ENCODE assay signal across 14 cellular contexts in the genomic region with DNA sequence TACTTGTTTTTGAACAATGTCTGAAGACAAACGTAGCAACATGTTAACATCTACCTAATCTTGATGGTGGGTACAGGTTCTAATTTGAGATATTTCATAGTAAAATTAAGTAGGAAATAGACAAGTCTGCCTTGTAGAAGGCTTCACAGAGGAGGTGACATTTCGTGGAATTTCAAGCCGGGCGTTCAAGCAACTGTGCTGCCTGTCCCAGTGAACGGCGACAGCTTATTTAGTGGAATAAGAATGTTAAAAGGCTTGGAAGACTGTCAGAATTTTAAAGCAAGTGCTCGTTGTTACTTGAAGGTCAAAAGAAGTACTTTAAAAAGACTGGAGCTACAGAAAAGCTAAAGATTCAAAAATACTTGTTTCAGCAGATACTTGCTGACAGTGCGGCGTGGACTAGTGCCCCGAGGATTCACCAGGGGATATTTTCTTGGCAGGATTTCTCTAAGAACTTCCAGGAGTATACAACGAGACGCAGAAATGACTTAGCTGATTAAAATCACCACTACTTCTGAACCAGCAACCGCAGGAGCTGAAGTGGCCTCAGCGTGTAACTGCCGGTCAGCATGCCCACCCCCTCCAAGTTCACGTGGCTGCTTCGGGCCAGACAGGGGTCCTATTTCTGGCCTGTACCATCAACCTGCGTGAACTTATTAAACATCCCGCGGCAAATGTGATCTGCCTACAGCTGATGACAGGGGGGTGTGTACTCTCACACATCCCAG. TPM values are rescaled to one million over a fixed set of nuclear protein-coding genes. Genes with fewer than 3 reads are reported as not detected.
DNase-seq lines count a peak whose midpoint lies in the region; ATAC-seq and TF ChIP-seq lines count a peak whose summit lies in the region.
"Had no signal": no experiment of that assay in that cellular context is flagged by ENCODE, and none has a peak within 500 bp of the region (broad histone marks: within the 10 kb centered on the region; RNA-seq: fewer than 3 reads in every experiment).

No MANE protein-coding gene starts in this region.

- no peak overlapping the region for H3K9ac ChIP-seq in smooth muscle cell (ENCODE audit: low read depth)
- H3K9ac ChIP-seq: KMS-11 had no signal

- TF ChIP-seq CTCF in smooth muscle cell (IDR thresholded peaks at IDR 0.05; ENCODE audit: borderline replicate concordance, insufficient read depth, poor library complexity, severe bottlenecking) (no peak), omental fat pad (IDR thresholded peaks at IDR 0.05) (no peak)

- no peak overlapping the region for H3K4me2 ChIP-seq in smooth muscle cell
- H3K4me2 ChIP-seq: KMS-11 had no signal

- no peak overlapping the region for H3K4me3 ChIP-seq in smooth muscle cell

- H2AFZ ChIP-seq in smooth muscle cell (ENCODE audit: low read depth) = no peak overlapping the region

- no peaks in the 10 kb centered on the region for H3K27me3 ChIP-seq in smooth muscle cell (ENCODE audit: low read depth)

- peak overlapping the region; percentile 14 for H3K27ac ChIP-seq in caudate nucleus (ENCODE audit: low read depth, low read length)
- peak overlapping the region; percentile 17 for H3K27ac ChIP-seq in smooth muscle cell (ENCODE audit: low read depth)
- H3K27ac ChIP-seq: KMS-11 had no signal

- no peaks in the 10 kb centered on the region for H3K4me1 ChIP-seq in smooth muscle cell (ENCODE audit: low read depth)

- H4K20me1 ChIP-seq in smooth muscle cell (ENCODE audit: low read depth) = peaks cover 100% of the 10 kb centered on the region

- no peaks in the 10 kb centered on the region for H3K9me3 ChIP-seq in smooth muscle cell (replicated peaks; ENCODE audit: low read depth)

- H3F3A ChIP-seq in smooth muscle cell (ENCODE audit: low read depth) = no peaks in the 10 kb centered on the region

- peaks cover 100% of the 10 kb centered on the region for H3K79me2 ChIP-seq in smooth muscle cell (ENCODE audit: low read depth)

- ATAC-seq in left lobe of liver (no peak), omental fat pad (ENCODE audit: low FRiP score) (no peak), GM19455 (IDR thresholded peaks at IDR 0.05; ENCODE audit: unreplicated experiment) (no peak)
- ATAC-seq: activated T-cell treated with anti-CD3 and anti-CD28 coated beads, Interleukin-2, amount 50 U/mL, for 4 hours; HCT116 had no signal

- H3K36me3 ChIP-seq in smooth muscle cell (ENCODE audit: low read depth) = no peaks in the 10 kb centered on the region

- peak; percentile 52 for DNase-seq in GM04504 (ENCODE audit: low read depth)
- no peak for DNase-seq in caudate nucleus (lab: John Stamatoyannopoulos, UW)
- peak; percentile 75 for DNase-seq in iris pigment epithelial cell (ENCODE audit: low read depth)
- DNase-seq in smooth muscle cell (lab: John Stamatoyannopoulos, UW; ENCODE audit: unreplicated experiment) = no peak
- no peak for DNase-seq in left lobe of liver (ENCODE audit: low spot score)
- no peak for DNase-seq in omental fat pad (ENCODE audit: low spot score)
- DNase-seq in T-helper 2 cell = no peak
- DNase-seq: activated B cell treated with CpG ODN at 0.5 μM for 24 hours; activated T-cell treated with anti-CD3 and anti-CD28 coated beads, Interleukin-2, amount 50 U/mL, for 4 hours; CD4-positive, alpha-beta T cell; cortex of kidney had no signal

- 74% methylated on average over 20 of the region's 20 CpGs for WGBS in smooth muscle cell (ENCODE audit: low lambda C conversion rate)

RNA-seq across cellular contexts. Expression of gene CTBP2, which starts 46.5 kb away (rescaled TPM):
- total RNA-seq in smooth muscle cell = 38.6 and 49.9 TPM in 2 replicates
- 69.5 and 79.8 TPM in 2 replicates for polyA plus RNA-seq in smooth muscle cell
- total RNA-seq in left lobe of liver = 5.8 TPM
- total RNA-seq in omental fat pad = 10 to 100 TPM; 29.4 to 58.6 (median 46.2) TPM

Comparison
In these comparisons a context has a peak if more than half of its experiments do, and no peak if none do; other contexts are left out.
1. DNase-seq: peak in GM04504 (single experiment) and iris pigment epithelial cell (single experiment); none in caudate nucleus (0 of 61), smooth muscle cell (single experiment), left lobe of liver (single experiment), omental fat pad (single experiment) and T-helper 2 cell (0 of 5).